ENCODE assay signal across 19 cellular contexts in the genomic region with DNA sequence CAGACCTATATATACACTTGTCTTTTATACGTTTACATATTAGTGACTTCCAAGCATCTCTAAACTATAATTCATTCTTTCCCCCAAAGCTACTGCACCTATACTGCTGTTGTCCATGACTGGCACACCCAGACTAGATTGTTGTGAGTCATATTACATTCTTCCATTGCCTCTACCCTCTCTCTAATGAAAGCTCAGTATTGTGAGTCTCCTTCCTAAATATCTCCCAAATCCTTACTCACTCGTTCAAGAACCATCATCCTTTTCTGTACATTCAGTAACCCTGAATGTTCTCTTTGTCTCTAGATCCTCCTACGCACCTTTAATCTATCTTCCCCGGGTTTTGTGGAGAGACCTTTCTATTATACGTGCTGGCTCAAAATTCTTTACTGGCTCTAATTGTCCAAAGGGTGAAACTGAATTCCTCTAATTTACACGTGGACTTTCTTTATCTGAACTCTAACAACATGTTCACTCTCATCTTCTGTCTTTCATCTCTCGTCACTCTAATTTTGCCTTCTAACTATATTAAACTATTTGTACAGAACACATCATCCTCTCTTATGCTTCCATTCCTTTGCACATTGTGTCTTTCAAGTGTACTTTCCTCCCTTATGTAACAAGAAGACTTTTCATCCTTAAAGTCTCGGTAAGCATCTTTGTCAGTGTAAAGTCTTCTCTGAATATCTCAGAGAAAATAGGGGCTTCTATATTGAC.
"Had no signal": no experiment of that assay in that cellular context is flagged by ENCODE, and none has a peak within 500 bp of the region (broad histone marks: within the 10 kb centered on the region; RNA-seq: fewer than 3 reads in every experiment).

No MANE protein-coding gene starts in this region.

- DNase-seq: erythroblast; gastrocnemius medialis; immature natural killer cell; mucosa of descending colon; naive thymus-derived CD8-positive, alpha-beta T cell; psoas muscle; retina; spleen; stimulated activated CD4-positive, alpha-beta T cell treated with anti-CD3 and anti-CD28 coated beads, Interleukin-15, amount 100 ng/mL, for 24 hours; stimulated activated CD4-positive, alpha-beta T cell treated with anti-CD3 and anti-CD28 coated beads, Interleukin-1b, Interleukin-23, amount 100 ng/mL, for 48 hours; stimulated activated CD4-positive, alpha-beta T cell treated with anti-CD3 and anti-CD28 coated beads, Interleukin-4, amount 100 ng/mL, for 24 hours; stimulated activated naive B cell treated with anti-CD40 and anti-IgM and Interleukin-4, amounts not matched to agents 10 μg/mL and 1 μg/mL and 100 μg/mL, for 72 hours; stimulated activated naive CD8-positive, alpha-beta T cell treated with anti-CD3 and anti-CD28 coated beads, Interleukin-15, amount 100 ng/mL, for 72 hours; testis; upper lobe of right lung had no signal

- H3K27me3 ChIP-seq: gastrocnemius medialis, neutrophil, spleen, testis, tibial nerve, upper lobe of right lung, vagina had no signal

- H3K36me3 ChIP-seq: gastrocnemius medialis, neutrophil, spleen, tibial nerve, upper lobe of right lung, vagina had no signal

- H3K4me3 ChIP-seq: gastrocnemius medialis, mucosa of descending colon, psoas muscle, spleen, testis, tibial nerve, upper lobe of right lung, vagina had no signal

- H3K4me1 ChIP-seq: gastrocnemius medialis, psoas muscle, spleen, testis, tibial nerve, upper lobe of right lung, vagina had no signal

- H3K9me3 ChIP-seq: gastrocnemius medialis, mucosa of descending colon, neutrophil, psoas muscle, spleen, testis, tibial nerve, upper lobe of right lung, vagina had no signal

- ATAC-seq: gastrocnemius medialis; mucosa of descending colon; naive thymus-derived CD8-positive, alpha-beta T cell; psoas muscle; sciatic nerve; stimulated activated naive B cell treated with anti-CD40 and anti-IgM and Interleukin-4, amounts not matched to agents 10 μg/mL and 1 μg/mL and 100 μg/mL, for 72 hours; stimulated activated naive CD8-positive, alpha-beta T cell treated with anti-CD3 and anti-CD28 coated beads, Interleukin-15, amount 100 ng/mL, for 72 hours; upper lobe of right lung had no signal

- H3K27ac ChIP-seq: gastrocnemius medialis, neutrophil, psoas muscle, spleen, testis, tibial nerve, upper lobe of right lung, vagina had no signal
